1 cellular context compared by ENCODE assay signal in the genomic region with DNA sequence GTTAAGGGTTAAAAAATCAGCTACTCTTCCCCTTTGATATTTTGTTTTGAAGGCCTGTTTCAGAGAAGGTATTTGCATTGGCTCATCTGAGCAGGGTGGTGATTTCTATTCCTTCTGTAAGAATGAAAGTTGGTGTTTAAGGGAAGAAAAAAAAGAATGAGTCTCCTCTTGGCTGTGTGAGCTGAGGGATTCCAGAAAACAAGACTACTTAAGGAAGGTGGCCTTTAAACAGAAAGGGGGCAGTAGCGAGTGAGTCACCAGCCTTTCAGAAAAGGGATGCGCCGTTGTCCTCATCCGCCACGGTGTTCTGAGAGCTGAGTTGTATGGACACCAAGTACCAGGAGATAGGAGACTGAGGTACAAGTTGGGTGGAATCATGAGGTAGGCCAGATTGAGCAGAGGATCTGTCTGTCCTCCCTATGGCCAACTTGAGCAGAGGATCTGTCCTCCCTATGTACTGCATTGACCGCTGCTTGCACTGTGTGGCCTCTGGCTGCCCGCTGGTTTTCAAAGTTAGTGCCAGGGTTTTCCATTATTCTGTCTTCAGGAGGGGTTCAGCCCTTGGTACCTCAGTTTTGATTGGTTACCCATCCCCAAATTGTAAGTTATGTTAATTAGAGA.
TF ChIP-seq lines count a peak whose summit lies in the region.

No MANE protein-coding gene starts in this region.

TF ChIP-seq in H1, 55 proteins besides CTCF, POLR2A, EP300 and RAD21:
- TF ChIP-seq JUND (IDR thresholded peaks at IDR 0.05; ENCODE audit: low read length), result no peak
- no peak for TF ChIP-seq SP1 (IDR thresholded peaks at IDR 0.05; ENCODE audit: low read depth, low read length)
- no peak for TF ChIP-seq GTF2F1 (IDR thresholded peaks at IDR 0.05; ENCODE audit: borderline replicate concordance, low read depth, low read length)
- no peak for TF ChIP-seq TCF12 (IDR thresholded peaks at IDR 0.05; ENCODE audit: low read depth, low read length)
- no peak for TF ChIP-seq EZH2 (IDR thresholded peaks at IDR 0.05; ENCODE audit: low read depth, low read length, severe bottlenecking)
- no peak for TF ChIP-seq BRCA1 (IDR thresholded peaks at IDR 0.05; ENCODE audit: low read depth, low read length)
- TF ChIP-seq ZNF274 (IDR thresholded peaks at IDR 0.05; ENCODE audit: borderline replicate concordance, extremely low read depth, low read length), result no peak
- no peak for TF ChIP-seq BACH1 (IDR thresholded peaks at IDR 0.05; ENCODE audit: low read length)
- TF ChIP-seq TAF1 (IDR thresholded peaks at IDR 0.05; ENCODE audit: low read depth, low read length), result no peak
- no peak for TF ChIP-seq EGR1 (IDR thresholded peaks at IDR 0.05; ENCODE audit: borderline replicate concordance, low read depth, low read length)
- TF ChIP-seq MAFK (IDR thresholded peaks at IDR 0.05; ENCODE audit: low read depth, low read length), result no peak
